In the genomic region with DNA sequence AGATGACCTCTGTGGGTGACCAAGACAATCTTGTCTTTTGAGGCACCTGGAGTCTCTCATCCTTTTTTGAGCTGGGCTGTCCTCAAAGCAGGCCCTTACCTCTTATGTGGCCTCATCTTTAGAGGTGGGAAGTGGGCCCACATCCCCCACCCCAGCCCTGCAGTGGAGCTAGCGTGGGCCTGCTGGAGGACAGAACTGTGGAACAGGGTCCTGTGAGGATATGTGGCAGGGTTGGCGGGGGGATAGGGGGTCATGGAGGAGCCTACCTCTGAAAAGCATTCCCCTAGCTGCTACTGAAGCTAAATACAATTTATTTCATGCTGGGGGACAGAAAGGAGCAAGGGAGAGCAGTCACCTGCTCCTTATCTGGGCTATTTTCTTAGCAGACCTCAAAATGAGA, we compare ENCODE assay signal across 15 cellular contexts. TPM values are rescaled to one million over a fixed set of nuclear protein-coding genes. Genes with fewer than 3 reads are reported as not detected.
A peak's percentile ranks its signal among the peaks of the same experiment; 100 is the strongest.
DNase-seq lines count a peak whose midpoint lies in the region; TF ChIP-seq lines count a peak whose summit lies in the region.
"Had no signal": no experiment of that assay in that cellular context is flagged by ENCODE, and none has a peak within 500 bp of the region (broad histone marks: within the 10 kb centered on the region; RNA-seq: fewer than 3 reads in every experiment).

No MANE protein-coding gene starts in this region.

- peak overlapping the region; percentile 66 for H3K27ac ChIP-seq in left ventricle myocardium inferior (replicated peaks)
- no peak overlapping the region for H3K27ac ChIP-seq in right atrium auricular region
- no peak overlapping the region for H3K27ac ChIP-seq in muscle layer of colon (ENCODE audit: low read depth, low read length)
- H3K27ac ChIP-seq: spleen, thoracic aorta had no signal

- H3K9me3 ChIP-seq in left ventricle myocardium inferior (replicated peaks), result no peaks in the 10 kb centered on the region
- H3K9me3 ChIP-seq in right atrium auricular region, result no peaks in the 10 kb centered on the region
- no peaks in the 10 kb centered on the region for H3K9me3 ChIP-seq in muscle layer of colon (ENCODE audit: low read length)
- H3K9me3 ChIP-seq: spleen, thoracic aorta had no signal

- H3K4me3 ChIP-seq in left ventricle myocardium inferior (peak overlapping the region; percentile 59), right atrium auricular region (no peak overlapping the region), muscle layer of colon (ENCODE audit: low read depth in 1 of 2, low read length in 2 of 2) (peak overlapping the region in 1 of 2 donors; percentile 41)
- H3K4me3 ChIP-seq: spleen, thoracic aorta had no signal

- H3K36me3 ChIP-seq in left ventricle myocardium inferior (peaks cover 25% of the 10 kb centered on the region), right atrium auricular region (peaks cover 20% of the 10 kb centered on the region), muscle layer of colon (ENCODE audit: insufficient read depth, low read length) (peaks cover 16% of the 10 kb centered on the region)

- no peaks in the 10 kb centered on the region for H3K27me3 ChIP-seq in left ventricle myocardium inferior (ENCODE audit: low read depth)
- no peaks in the 10 kb centered on the region for H3K27me3 ChIP-seq in right atrium auricular region
- no peaks in the 10 kb centered on the region for H3K27me3 ChIP-seq in muscle layer of colon (ENCODE audit: control insufficient read depth in 1 of 2, insufficient read depth in 2 of 2, low read length in 2 of 2)
- H3K27me3 ChIP-seq: spleen had no signal

- intact Hi-C loops in left ventricle myocardium inferior (cut with micrococcal nuclease), result no loop called here

- TF ChIP-seq CTCF in left ventricle myocardium inferior (IDR thresholded peaks at IDR 0.05; ENCODE audit: borderline replicate concordance) (no peak), right atrium auricular region (IDR thresholded peaks at IDR 0.05) (no peak)

- peak overlapping the region; percentile 20 for H3K9ac ChIP-seq in muscle layer of colon (ENCODE audit: low read length)

- DNase-seq in left ventricle myocardium inferior (no peak), right atrium auricular region (ENCODE audit: low spot score) (no peak), NCI-H187 (lab: John Stamatoyannopoulos, UW) (no peak), amniotic stem cell (lab: John Stamatoyannopoulos, UW) (no peak), hippocampal formation (lab: John Stamatoyannopoulos, UW) (no peak)
- DNase-seq: activated CD4-positive, CD25-positive, alpha-beta regulatory T cell; CD8-positive, alpha-beta memory T cell; GDM1; GOT3; KBM-7; spleen had no signal

- peaks cover 42% of the 10 kb centered on the region for H3K4me1 ChIP-seq in left ventricle myocardium inferior
- H3K4me1 ChIP-seq in right atrium auricular region, result peaks cover 0 to 29% of the 10 kb centered on the region in 2 donors
- peaks cover 11% of the 10 kb centered on the region for H3K4me1 ChIP-seq in muscle layer of colon (ENCODE audit: insufficient read depth, low read length)

RNA-seq across cellular contexts. Expression of a gene that starts 0.5 kb away (rescaled TPM):
- total RNA-seq in left ventricle myocardium inferior, result 9.0 TPM
- 10 to 100 TPM in 1 of 2 donors, 1 to 10 TPM in 1; 8.8 to 38.7 TPM for total RNA-seq in right atrium auricular region
- total RNA-seq: chondrocyte had no signal

RNA-seq across cellular contexts. Expression of a gene that starts 8.7 kb away (rescaled TPM):
- 195 TPM for total RNA-seq in left ventricle myocardium inferior
- total RNA-seq in right atrium auricular region, result 100 to 1,000 TPM; 139 to 181 TPM

RNA-seq across cellular contexts. Expression of a gene that starts 18.2 kb away (rescaled TPM):
- total RNA-seq in left ventricle myocardium inferior (15.4 TPM), right atrium auricular region (10 to 100 TPM; 29.6 to 35.5 TPM)

RNA-seq across cellular contexts. Expression of a gene that starts 46.0 kb away (rescaled TPM):
- total RNA-seq in left ventricle myocardium inferior (0.96 TPM), right atrium auricular region (1 to 10 TPM in 1 of 2 donors, under 1 TPM in 1; 0.24 to 1.4 TPM)
- total RNA-seq: lung microvascular endothelial cell, thoracic aorta had no signal
